8 cellular contexts compared by ENCODE assay signal in the genomic region with DNA sequence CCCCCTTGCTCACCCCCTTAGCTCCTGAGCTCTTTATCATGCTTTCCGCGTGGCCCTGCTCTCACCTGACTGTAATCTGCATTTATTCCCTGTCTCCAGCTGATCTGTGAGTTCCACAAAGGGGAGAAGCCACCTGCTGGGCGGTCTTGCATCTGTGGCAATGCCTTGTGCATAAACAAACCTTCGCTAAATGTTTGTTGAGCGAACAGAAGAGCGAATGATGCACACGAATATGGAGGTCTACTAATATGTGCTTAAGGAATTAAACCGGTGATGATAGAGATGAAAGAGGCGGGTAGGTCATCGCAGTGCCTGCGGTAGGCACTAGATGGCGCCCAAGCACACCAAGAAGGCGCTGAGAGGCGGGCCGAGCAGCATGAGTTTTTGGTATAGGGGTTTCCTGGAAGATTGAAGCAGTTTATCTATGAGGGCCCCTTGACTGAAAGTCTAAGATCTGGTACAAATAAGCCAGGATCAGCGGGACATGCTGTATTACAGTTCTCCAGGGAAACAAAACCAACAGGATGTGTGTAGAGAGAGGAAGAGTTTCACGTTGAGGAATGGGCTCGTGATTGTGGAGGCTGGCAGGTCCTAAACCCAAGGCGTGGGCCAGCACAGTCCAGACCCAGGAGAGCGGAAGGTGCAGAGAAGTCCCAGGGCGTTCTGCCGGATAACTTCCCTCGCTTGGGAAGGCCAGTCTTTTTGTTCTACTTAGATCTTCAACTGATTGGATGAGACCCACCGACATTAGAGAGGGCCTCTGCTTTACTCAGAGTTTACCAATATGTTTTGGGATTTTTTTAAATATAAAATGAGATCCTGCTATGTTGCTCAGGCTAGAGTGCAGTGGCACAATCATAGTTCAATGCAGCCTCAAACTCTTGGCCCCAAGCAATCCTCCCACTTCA. TPM values are rescaled to one million over a fixed set of nuclear protein-coding genes. Genes with fewer than 3 reads are reported as not detected.
A peak's percentile ranks its signal among the peaks of the same experiment; 100 is the strongest.
DNase-seq lines count a peak whose midpoint lies in the region; ATAC-seq, FAIRE-seq and TF ChIP-seq lines count a peak whose summit lies in the region.

No MANE protein-coding gene starts in this region.

- TF ChIP-seq RAD21 in A549 (conservative IDR thresholded peaks at IDR 0.05 in 1 of 2, IDR thresholded peaks at IDR 0.05 in 1 of 2), result peak; percentile 61 to 76

- H3K9me3 Mint-ChIP-seq in IgD-negative memory B cell (no peaks in the 10 kb centered on the region), neural progenitor cell (no peaks in the 10 kb centered on the region)
- H3K9me3 Mint-ChIP-seq in activated T-helper 2 cell treated with anti-CD3 and anti-CD28 coated beads, Interferon-gamma antibody, Interleukin-2, Interleukin-4, amounts not matched to agents 10 μg/mL and 5 μg/mL and 100 μg/mL, durations not matched to agents 14 hours and 24 hours and 36 hours, result no peaks in the 10 kb centered on the region

- peaks cover 4 to 6% (median 5%) of the 10 kb centered on the region in 3 donors for H3K4me1 Mint-ChIP-seq in IgD-negative memory B cell
- peaks cover 12% of the 10 kb centered on the region for H3K4me1 Mint-ChIP-seq in activated T-helper 2 cell treated with anti-CD3 and anti-CD28 coated beads, Interferon-gamma antibody, Interleukin-2, Interleukin-4, amounts not matched to agents 10 μg/mL and 5 μg/mL and 100 μg/mL, durations not matched to agents 14 hours and 24 hours and 36 hours (ENCODE audit: low read depth)
- H3K4me1 Mint-ChIP-seq in neural progenitor cell, result peaks cover 27% of the 10 kb centered on the region

- H3K4me3 Mint-ChIP-seq in IgD-negative memory B cell (no peak overlapping the region), neural progenitor cell (peak overlapping the region; percentile 59)
- no peak overlapping the region for H3K4me3 Mint-ChIP-seq in activated T-helper 2 cell treated with anti-CD3 and anti-CD28 coated beads, Interferon-gamma antibody, Interleukin-2, Interleukin-4, amounts not matched to agents 10 μg/mL and 5 μg/mL and 100 μg/mL, durations not matched to agents 14 hours and 24 hours and 36 hours (ENCODE audit: low read depth)

- H3K4me1 ChIP-seq in A549 (peaks cover 8% of the 10 kb centered on the region), neural progenitor cell (peaks cover 15% of the 10 kb centered on the region), stomach smooth muscle (ENCODE audit: control insufficient read depth, insufficient read depth, low read length) (peaks cover 27% of the 10 kb centered on the region)

- intact Hi-C loops in activated T-helper 2 cell treated with anti-CD3 and anti-CD28 coated beads, Interferon-gamma antibody, Interleukin-2, Interleukin-4, amounts not matched to agents 10 μg/mL and 5 μg/mL and 100 μg/mL, durations not matched to agents 14 hours and 24 hours and 36 hours (cut with micrococcal nuclease), result no loop called here

- H3K36me3 Mint-ChIP-seq in IgD-negative memory B cell (peaks cover 1% of the 10 kb centered on the region), neural progenitor cell (no peaks in the 10 kb centered on the region)
- no peaks in the 10 kb centered on the region for H3K36me3 Mint-ChIP-seq in activated T-helper 2 cell treated with anti-CD3 and anti-CD28 coated beads, Interferon-gamma antibody, Interleukin-2, Interleukin-4, amounts not matched to agents 10 μg/mL and 5 μg/mL and 100 μg/mL, durations not matched to agents 14 hours and 24 hours and 36 hours (ENCODE audit: low read depth)

- TF ChIP-seq CTCF in A549 (IDR thresholded peaks at IDR 0.05) (peak; percentile 85), neural progenitor cell (IDR thresholded peaks at IDR 0.05) (peak; percentile 89)

- H2AFZ ChIP-seq in neural progenitor cell (replicated peaks), result no peak overlapping the region

- H3K27ac ChIP-seq in A549 (peak overlapping the region; percentile 11 to 69; a peak in 4 of 6 replicates), neural progenitor cell (no peak overlapping the region), stomach smooth muscle (ENCODE audit: low read length) (no peak overlapping the region)

- H3K79me2 ChIP-seq in neural progenitor cell (ENCODE audit: low read depth), result no peaks in the 10 kb centered on the region

- no peak for FAIRE-seq in A549 (lab: Jason Lieb, UNC)

- no peak for TF ChIP-seq POLR2A in A549 (IDR thresholded peaks at IDR 0.05; ENCODE audit: low read length)

- H3K27me3 ChIP-seq in neural progenitor cell (no peaks in the 10 kb centered on the region), stomach smooth muscle (ENCODE audit: control insufficient read depth in 1 of 2, insufficient read depth in 2 of 2, low read length in 2 of 2) (no peaks in the 10 kb centered on the region)

- H3K9me3 ChIP-seq in A549 (no peaks in the 10 kb centered on the region), neural progenitor cell (ENCODE audit: low read depth) (no peaks in the 10 kb centered on the region), stomach smooth muscle (ENCODE audit: control insufficient read depth in 2 of 2, low read length in 2 of 2) (no peaks in the 10 kb centered on the region)

- CTCF ChIA-PET in A549 (lab: Yijun Ruan, JAX), result interaction anchor here (0.5 to 3.3 kb wide), 52 partner anchors 8 to 1788 kb away, joined by 3 to 40 read pairs (median 5); partner anchors contain the start of genes B3GALNT2 and IRF2BP2

- no peaks in the 10 kb centered on the region for H3K36me3 ChIP-seq in neural progenitor cell
- no peaks in the 10 kb centered on the region for H3K36me3 ChIP-seq in stomach smooth muscle (ENCODE audit: control insufficient read depth in 2 of 2, insufficient read depth in 2 of 2, low read length in 2 of 2)

- H3K4me2 ChIP-seq in A549, result peak overlapping the region; percentile 44
- peak overlapping the region; percentile 57 for H3K4me2 ChIP-seq in neural progenitor cell

- peaks cover 3% of the 10 kb centered on the region for H3K27me3 Mint-ChIP-seq in IgD-negative memory B cell
- H3K27me3 Mint-ChIP-seq in activated T-helper 2 cell treated with anti-CD3 and anti-CD28 coated beads, Interferon-gamma antibody, Interleukin-2, Interleukin-4, amounts not matched to agents 10 μg/mL and 5 μg/mL and 100 μg/mL, durations not matched to agents 14 hours and 24 hours and 36 hours (ENCODE audit: low read depth), result peaks cover 1% of the 10 kb centered on the region
- H3K27me3 Mint-ChIP-seq in neural progenitor cell (ENCODE audit: insufficient read depth, low read depth), result peaks cover 8% of the 10 kb centered on the region

- peaks cover 33% of the 10 kb centered on the region for H3F3A ChIP-seq in neural progenitor cell (ENCODE audit: low read depth)

- TF ChIP-seq EP300 in A549 (IDR thresholded peaks at IDR 0.05), result no peak

- 36% methylated on average over 24 of the region's 24 CpGs for WGBS in A549 (ENCODE audit: missing lambda C conversion rate)

- no peaks in the 10 kb centered on the region for H4K20me1 ChIP-seq in neural progenitor cell (ENCODE audit: low read depth)

- H3K9ac ChIP-seq in neural progenitor cell (no peak overlapping the region), stomach smooth muscle (ENCODE audit: low read length in 2 of 2) (peak overlapping the region; percentile 13 to 58)

- POLR2A ChIA-PET in A549 (lab: Yijun Ruan, JAX), result interaction anchor here (1.0 kb wide), 2 partner anchors 482 to 596 kb away, joined by 4 to 9 read pairs; no protein-coding TSS in a partner anchor

- ATAC-seq in A549 (peak; percentile 81 to 88), GM18867 (IDR thresholded peaks at IDR 0.05; ENCODE audit: unreplicated experiment) (peak; percentile 68)

- no peak overlapping the region for H3K4me3 ChIP-seq in A549
- H3K4me3 ChIP-seq in neural progenitor cell, result peak overlapping the region; percentile 19
- peak overlapping the region; percentile 56 to 70 for H3K4me3 ChIP-seq in stomach smooth muscle (ENCODE audit: low read length in 2 of 2)

- peak; percentile 75 to 78 for DNase-seq in A549 (ENCODE audit: low read depth in 1 of 2, low spot score in 1 of 2)
- DNase-seq in SHP77 (lab: John Stamatoyannopoulos, UW), result peak; percentile 63 to 73
- peak; percentile 76 for DNase-seq in activated T-helper 2 cell treated with anti-CD3 and anti-CD28 coated beads, Interferon-gamma antibody, Interleukin-2, Interleukin-4, amounts not matched to agents 10 μg/mL and 5 μg/mL and 100 μg/mL, durations not matched to agents 14 hours and 24 hours and 36 hours (ENCODE audit: low spot score)
- DNase-seq in foreskin melanocyte, result peak; percentile 46
- peak; percentile 83 for DNase-seq in neural progenitor cell (ENCODE audit: low spot score)

- peak overlapping the region in 2 of 3 donors; percentile 6 to 76 for H3K27ac Mint-ChIP-seq in IgD-negative memory B cell
- peak overlapping the region; percentile 46 for H3K27ac Mint-ChIP-seq in activated T-helper 2 cell treated with anti-CD3 and anti-CD28 coated beads, Interferon-gamma antibody, Interleukin-2, Interleukin-4, amounts not matched to agents 10 μg/mL and 5 μg/mL and 100 μg/mL, durations not matched to agents 14 hours and 24 hours and 36 hours
- no peak overlapping the region for H3K27ac Mint-ChIP-seq in neural progenitor cell

TF ChIP-seq in A549, 52 proteins besides CTCF, POLR2A, EP300 and RAD21 (continues in another document):
- TF ChIP-seq SMC3 (IDR thresholded peaks at IDR 0.05), result peak; percentile 50
- TF ChIP-seq RFX5 (IDR thresholded peaks at IDR 0.05), result no peak
- TF ChIP-seq, protein P1, sequence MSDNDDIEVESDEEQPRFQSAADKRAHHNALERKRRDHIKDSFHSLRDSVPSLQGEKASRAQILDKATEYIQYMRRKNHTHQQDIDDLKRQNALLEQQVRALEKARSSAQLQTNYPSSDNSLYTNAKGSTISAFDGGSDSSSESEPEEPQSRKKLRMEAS (IDR thresholded peaks at IDR 0.05), result 0 out of 2 replicates have a peak, but pooled peaks have one; percentile 1
- TF ChIP-seq MYC (IDR thresholded peaks at IDR 0.05; ENCODE audit: borderline replicate concordance, low read length), result no peak
- no peak for TF ChIP-seq RNF2 (IDR thresholded peaks at IDR 0.05; ENCODE audit: borderline replicate concordance, low read depth)

RNA-seq across cellular contexts. Expression of gene TOMM20, which starts 34.7 kb away (rescaled TPM):
- 118 and 122 TPM in 2 replicates for polyA plus RNA-seq in A549 (2011; rRNA removed)
- polyA plus RNA-seq in A549 (2012; cell fraction: cytosol; rRNA removed), result 51.7 and 54.5 TPM in 2 replicates
- 15.8 and 18.1 TPM in 2 replicates for polyA plus RNA-seq in A549 (2012; cell fraction: nucleus; rRNA removed)
- 106 to 113 TPM (median 112 TPM) in 3 replicates for polyA plus RNA-seq in A549 (2017; fragmentation: RNase III; extraction: RNeasy Plus Mini Kit Qiagen cat#74134 plus additional on column Dnase treatment)
- 27.0 and 34.3 TPM in 2 replicates for polyA minus RNA-seq in A549 (2011; rRNA and poly(A)+ RNA removed)
- 76.4 TPM for polyA plus RNA-seq in IgD-negative memory B cell
- 105 and 118 TPM in 2 replicates for total RNA-seq in activated T-helper 2 cell treated with anti-CD3 and anti-CD28 coated beads, Interferon-gamma antibody, Interleukin-2, Interleukin-4, amounts not matched to agents 10 μg/mL and 5 μg/mL and 100 μg/mL, durations not matched to agents 14 hours and 24 hours and 36 hours
- total RNA-seq in neural progenitor cell (ENCODE audit: low replicate concordance), result 154 and 212 TPM in 2 replicates

Comparison
In these comparisons a context has a peak if more than half of its experiments do, and no peak if none do; other contexts are left out.
1. H3K27ac ChIP-seq: peak in A549 (2 of 2); none in neural progenitor cell (single experiment) and stomach smooth muscle (single experiment).
2. Peak in every context shown above with its lines, with median percentiles within 50 percentile points of each other: DNase-seq.